Comparison of ENCODE assay signal across 8 cellular contexts in the genomic region with DNA sequence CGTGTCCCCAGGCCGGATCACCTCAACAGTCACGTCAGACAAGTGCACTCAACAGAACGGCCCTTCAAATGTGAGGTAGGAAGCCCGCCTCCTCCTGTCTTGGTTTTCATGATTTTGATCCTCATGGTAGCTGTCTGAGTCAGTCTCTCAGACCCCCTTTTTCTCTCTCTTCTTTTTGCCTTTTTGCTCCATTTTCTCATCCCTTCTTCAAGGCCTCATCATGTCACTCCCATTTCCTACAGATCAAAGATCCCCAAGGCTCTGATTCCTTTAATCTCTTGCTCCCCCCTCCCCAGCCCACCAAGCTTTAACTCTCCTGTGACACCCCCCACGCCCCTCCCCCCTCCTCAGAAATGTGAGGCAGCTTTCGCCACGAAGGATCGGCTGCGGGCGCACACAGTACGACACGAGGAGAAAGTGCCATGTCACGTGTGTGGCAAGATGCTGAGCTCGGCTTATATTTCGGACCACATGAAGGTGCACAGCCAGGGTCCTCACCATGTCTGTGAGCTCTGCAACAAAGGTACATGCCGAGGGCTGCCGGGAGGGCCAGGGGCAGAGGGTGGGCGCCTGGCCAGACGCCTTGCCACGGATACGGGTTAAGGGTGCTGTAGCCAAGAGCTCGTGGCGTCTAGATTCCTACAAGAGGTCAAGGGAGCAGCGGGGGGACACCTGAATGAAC. TPM values are rescaled to one million over a fixed set of nuclear protein-coding genes. Genes with fewer than 3 reads are reported as not detected.
A peak's percentile ranks its signal among the peaks of the same experiment; 100 is the strongest.
DNase-seq lines count a peak whose midpoint lies in the region; ATAC-seq and TF ChIP-seq lines count a peak whose summit lies in the region.

No MANE protein-coding gene starts in this region.

- H3K9me3 ChIP-seq in stomach, result no peaks in the 10 kb centered on the region

- peaks cover 2% of the 10 kb centered on the region for H3K27me3 Mint-ChIP-seq in activated CD4-positive, alpha-beta T cell treated with anti-CD3 and anti-CD28 coated beads, Interleukin-2, amount 10 ng/mL, durations not matched to agents 24 days and 14 days
- H3K27me3 Mint-ChIP-seq in activated T-helper 1 cell treated with anti-CD3 and anti-CD28 coated beads, Interleukin-12 subunit alpha, Interleukin-12 subunit beta, Interleukin-2, Interleukin-4 antibody, amounts not matched to agents 30 ng/mL and 10 ng/mL and 1 ng/mL, durations not matched to agents 14 hours and 24 hours and 36 hours (ENCODE audit: insufficient read depth), result no peaks in the 10 kb centered on the region

- H3K27me3 ChIP-seq in stomach, result peaks cover 0 to 19% (median 0%) of the 10 kb centered on the region in 3 donors

- H3K36me3 ChIP-seq in stomach, result peaks cover 15 to 23% (median 21%) of the 10 kb centered on the region in 4 donors

- H3K4me1 ChIP-seq in stomach, result peaks cover 62 to 76% (median 75%) of the 10 kb centered on the region in 4 donors

- H3K9me3 Mint-ChIP-seq in activated CD4-positive, alpha-beta T cell treated with anti-CD3 and anti-CD28 coated beads, Interleukin-2, amount 10 ng/mL, durations not matched to agents 24 days and 14 days, result no peaks in the 10 kb centered on the region
- H3K9me3 Mint-ChIP-seq in activated T-helper 1 cell treated with anti-CD3 and anti-CD28 coated beads, Interleukin-12 subunit alpha, Interleukin-12 subunit beta, Interleukin-2, Interleukin-4 antibody, amounts not matched to agents 30 ng/mL and 10 ng/mL and 1 ng/mL, durations not matched to agents 14 hours and 24 hours and 36 hours, result no peaks in the 10 kb centered on the region

- WGBS in stomach, 5 donors, result 41 to 45% (median 44%) methylated on average over 24 to 25 of the region's 25 CpGs

- H3K4me3 Mint-ChIP-seq in activated CD4-positive, alpha-beta T cell treated with anti-CD3 and anti-CD28 coated beads, Interleukin-2, amount 10 ng/mL, durations not matched to agents 24 days and 14 days, result peak overlapping the region; percentile 89
- H3K4me3 Mint-ChIP-seq in activated T-helper 1 cell treated with anti-CD3 and anti-CD28 coated beads, Interleukin-12 subunit alpha, Interleukin-12 subunit beta, Interleukin-2, Interleukin-4 antibody, amounts not matched to agents 30 ng/mL and 10 ng/mL and 1 ng/mL, durations not matched to agents 14 hours and 24 hours and 36 hours, result peak overlapping the region; percentile 90

- TF ChIP-seq POLR2A in stomach (IDR thresholded peaks at IDR 0.05), result no peak

- TF ChIP-seq EP300 in stomach (IDR thresholded peaks at IDR 0.05), result no peak

- TF ChIP-seq CTCF in stomach (IDR thresholded peaks at IDR 0.05), result no peak

- H3K4me1 Mint-ChIP-seq in activated CD4-positive, alpha-beta T cell treated with anti-CD3 and anti-CD28 coated beads, Interleukin-2, amount 10 ng/mL, durations not matched to agents 24 days and 14 days, result peaks cover 60% of the 10 kb centered on the region
- peaks cover 51% of the 10 kb centered on the region for H3K4me1 Mint-ChIP-seq in activated T-helper 1 cell treated with anti-CD3 and anti-CD28 coated beads, Interleukin-12 subunit alpha, Interleukin-12 subunit beta, Interleukin-2, Interleukin-4 antibody, amounts not matched to agents 30 ng/mL and 10 ng/mL and 1 ng/mL, durations not matched to agents 14 hours and 24 hours and 36 hours (ENCODE audit: low read depth)

- peaks cover 47% of the 10 kb centered on the region for H3K36me3 Mint-ChIP-seq in activated CD4-positive, alpha-beta T cell treated with anti-CD3 and anti-CD28 coated beads, Interleukin-2, amount 10 ng/mL, durations not matched to agents 24 days and 14 days (ENCODE audit: low read depth)
- peaks cover 37% of the 10 kb centered on the region for H3K36me3 Mint-ChIP-seq in activated T-helper 1 cell treated with anti-CD3 and anti-CD28 coated beads, Interleukin-12 subunit alpha, Interleukin-12 subunit beta, Interleukin-2, Interleukin-4 antibody, amounts not matched to agents 30 ng/mL and 10 ng/mL and 1 ng/mL, durations not matched to agents 14 hours and 24 hours and 36 hours (ENCODE audit: low read depth)

- intact Hi-C loops in activated CD4-positive, alpha-beta T cell treated with anti-CD3 and anti-CD28 coated beads, Interleukin-2, amount 10 ng/mL, durations not matched to agents 24 days and 14 days (cut with micrococcal nuclease), result loop anchor here (1.0 to 10.0 kb wide), 4 partner anchors 8 to 116 kb away; partner anchors contain the start of genes CDIPT, KCTD13 and PAGR1
- intact Hi-C loops in activated T-helper 1 cell treated with anti-CD3 and anti-CD28 coated beads, Interleukin-12 subunit alpha, Interleukin-12 subunit beta, Interleukin-2, Interleukin-4 antibody, amounts not matched to agents 30 ng/mL and 10 ng/mL and 1 ng/mL, durations not matched to agents 14 hours and 24 hours and 36 hours (cut with micrococcal nuclease), result loop anchor here (1.0 to 5.0 kb wide), 12 partner anchors 17 to 986 kb away; partner anchors contain the start of genes ALDOA, ATXN2L, C16orf54 and C16orf92
- intact Hi-C loops in stomach (cut with DNase I; ENCODE audit: low total_unique reads), result loop anchor here (5.0 kb wide), 1 partner anchor 49 kb away; no protein-coding TSS in a partner anchor

- H3K4me3 ChIP-seq in iPS-11a (ENCODE audit: low read depth, low read length) (peak overlapping the region; percentile 93), stomach (peak overlapping the region; percentile 53 to 71 (median 67))

- peak; percentile 73 for DNase-seq in activated CD4-positive, alpha-beta T cell treated with anti-CD3 and anti-CD28 coated beads, Interleukin-2, amount 10 ng/mL, durations not matched to agents 24 days and 14 days
- no peak for DNase-seq in activated CD4-positive, alpha-beta T cell treated with anti-CD3 and anti-CD28 coated beads, Interleukin-2, amount 50 U/mL, for 1 hour
- DNase-seq in activated T-helper 1 cell treated with anti-CD3 and anti-CD28 coated beads, Interleukin-12 subunit alpha, Interleukin-12 subunit beta, Interleukin-2, Interleukin-4 antibody, amounts not matched to agents 30 ng/mL and 10 ng/mL and 1 ng/mL, durations not matched to agents 14 hours and 24 hours and 36 hours (ENCODE audit: low spot score), result no peak
- DNase-seq in stomach (no peak), amygdala (lab: John Stamatoyannopoulos, UW) (no peak), globus pallidus (ENCODE audit: low spot score) (no peak)

- peak overlapping the region; percentile 88 to 96 (median 94) for H3K27ac ChIP-seq in stomach

- no peak for ATAC-seq in HG03521 (IDR thresholded peaks at IDR 0.05; ENCODE audit: unreplicated experiment)

- H3K27ac Mint-ChIP-seq in activated CD4-positive, alpha-beta T cell treated with anti-CD3 and anti-CD28 coated beads, Interleukin-2, amount 10 ng/mL, durations not matched to agents 24 days and 14 days, result peak overlapping the region; percentile 96
- H3K27ac Mint-ChIP-seq in activated T-helper 1 cell treated with anti-CD3 and anti-CD28 coated beads, Interleukin-12 subunit alpha, Interleukin-12 subunit beta, Interleukin-2, Interleukin-4 antibody, amounts not matched to agents 30 ng/mL and 10 ng/mL and 1 ng/mL, durations not matched to agents 14 hours and 24 hours and 36 hours, result peak overlapping the region; percentile 94

RNA-seq across cellular contexts. Expression of gene MAZ, which starts 2.0 kb away (rescaled TPM):
- 378 and 380 TPM in 2 replicates for total RNA-seq in activated CD4-positive, alpha-beta T cell treated with anti-CD3 and anti-CD28 coated beads, Interleukin-2, amount 10 ng/mL, durations not matched to agents 24 days and 14 days
- total RNA-seq in activated T-helper 1 cell treated with anti-CD3 and anti-CD28 coated beads, Interleukin-12 subunit alpha, Interleukin-12 subunit beta, Interleukin-2, Interleukin-4 antibody, amounts not matched to agents 30 ng/mL and 10 ng/mL and 1 ng/mL, durations not matched to agents 14 hours and 24 hours and 36 hours, result 365 and 380 TPM in 2 replicates
- total RNA-seq in stomach, result 100 to 1,000 TPM in 4 of 5 donors, 10 to 100 TPM in 1; 11.7 to 865 (median 117) TPM
- polyA plus RNA-seq in stomach, result 100 to 1,000 TPM in 2 of 3 donors, 10 to 100 TPM in 1; 79.9 to 160 (median 102) TPM

RNA-seq across cellular contexts. Expression of gene PRRT2, which starts 3.6 kb away (rescaled TPM):
- total RNA-seq in activated CD4-positive, alpha-beta T cell treated with anti-CD3 and anti-CD28 coated beads, Interleukin-2, amount 10 ng/mL, durations not matched to agents 24 days and 14 days, result 1.6 and 1.7 TPM in 2 replicates
- 1.0 and 1.3 TPM in 2 replicates for total RNA-seq in activated T-helper 1 cell treated with anti-CD3 and anti-CD28 coated beads, Interleukin-12 subunit alpha, Interleukin-12 subunit beta, Interleukin-2, Interleukin-4 antibody, amounts not matched to agents 30 ng/mL and 10 ng/mL and 1 ng/mL, durations not matched to agents 14 hours and 24 hours and 36 hours
- 10 to 100 TPM in 1 of 5 donors, 1 to 10 TPM in 2, not detected in 2; 4.0 to 17.4 (median 4.6) TPM for total RNA-seq in stomach
- polyA plus RNA-seq in stomach, result under 1 TPM in 2 of 3 donors, not detected in 1; 0.62 to 0.83 TPM

RNA-seq across cellular contexts. Expression of gene PAGR1, which starts 7.6 kb away (rescaled TPM):
- 25.8 and 27.0 TPM in 2 replicates for total RNA-seq in activated CD4-positive, alpha-beta T cell treated with anti-CD3 and anti-CD28 coated beads, Interleukin-2, amount 10 ng/mL, durations not matched to agents 24 days and 14 days
- 29.2 and 30.8 TPM in 2 replicates for total RNA-seq in activated T-helper 1 cell treated with anti-CD3 and anti-CD28 coated beads, Interleukin-12 subunit alpha, Interleukin-12 subunit beta, Interleukin-2, Interleukin-4 antibody, amounts not matched to agents 30 ng/mL and 10 ng/mL and 1 ng/mL, durations not matched to agents 14 hours and 24 hours and 36 hours
- total RNA-seq in stomach, result 100 to 1,000 TPM in 1 of 5 donors, 10 to 100 TPM in 3, 1 to 10 TPM in 1; 7.1 to 124 (median 19.8) TPM
- polyA plus RNA-seq in stomach, result 10 to 100 TPM; 24.0 to 31.6 (median 27.1) TPM

RNA-seq across cellular contexts. Expression of gene MVP, which starts 11.9 kb away (rescaled TPM):
- 116 and 122 TPM in 2 replicates for total RNA-seq in activated CD4-positive, alpha-beta T cell treated with anti-CD3 and anti-CD28 coated beads, Interleukin-2, amount 10 ng/mL, durations not matched to agents 24 days and 14 days
- 117 and 124 TPM in 2 replicates for total RNA-seq in activated T-helper 1 cell treated with anti-CD3 and anti-CD28 coated beads, Interleukin-12 subunit alpha, Interleukin-12 subunit beta, Interleukin-2, Interleukin-4 antibody, amounts not matched to agents 30 ng/mL and 10 ng/mL and 1 ng/mL, durations not matched to agents 14 hours and 24 hours and 36 hours
- total RNA-seq in stomach, result 100 to 1,000 TPM in 4 of 5 donors, 10 to 100 TPM in 1; 92.2 to 453 (median 154) TPM
- polyA plus RNA-seq in stomach, result 100 to 1,000 TPM; 101 to 122 (median 116) TPM

RNA-seq across cellular contexts. Expression of gene KIF22, which starts 17.8 kb away (rescaled TPM):
- 132 TPM in 2 replicates for total RNA-seq in activated CD4-positive, alpha-beta T cell treated with anti-CD3 and anti-CD28 coated beads, Interleukin-2, amount 10 ng/mL, durations not matched to agents 24 days and 14 days
- total RNA-seq in activated T-helper 1 cell treated with anti-CD3 and anti-CD28 coated beads, Interleukin-12 subunit alpha, Interleukin-12 subunit beta, Interleukin-2, Interleukin-4 antibody, amounts not matched to agents 30 ng/mL and 10 ng/mL and 1 ng/mL, durations not matched to agents 14 hours and 24 hours and 36 hours, result 134 and 140 TPM in 2 replicates
- total RNA-seq in stomach, result 100 to 1,000 TPM in 1 of 5 donors, 10 to 100 TPM in 4; 11.1 to 229 (median 26.8) TPM
- polyA plus RNA-seq in stomach, result 10 to 100 TPM; 53.6 to 88.5 (median 59.2) TPM
